ENCODE assay signal across 8 cellular contexts in the genomic region with DNA sequence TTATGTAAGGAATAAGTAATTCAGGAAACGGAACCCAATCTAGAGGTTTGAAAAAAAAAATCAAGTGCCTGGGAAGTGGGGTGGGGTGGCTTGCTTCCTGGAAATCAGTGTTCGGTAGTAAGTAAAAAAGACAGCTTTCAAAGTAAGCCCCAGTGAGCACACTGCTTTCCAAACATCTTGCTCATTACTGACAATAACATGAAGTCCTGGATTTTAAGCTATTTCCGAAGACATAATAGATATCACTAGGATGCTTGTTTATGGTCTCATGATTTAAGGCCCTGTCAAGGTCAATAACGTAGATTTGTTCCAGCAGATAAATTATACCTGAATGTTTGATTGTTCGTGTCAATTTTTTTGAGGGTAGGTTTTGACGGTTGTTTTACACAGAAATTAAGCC. TPM values are rescaled to one million over a fixed set of nuclear protein-coding genes. Genes with fewer than 3 reads are reported as not detected.
DNase-seq lines count a peak whose midpoint lies in the region; ATAC-seq and TF ChIP-seq lines count a peak whose summit lies in the region.

No MANE protein-coding gene starts in this region.

- peaks cover 0 to 28% (median 7%) of the 10 kb centered on the region in 4 donors for H3K4me1 ChIP-seq in tibial artery

- no peaks in the 10 kb centered on the region for H3K9me3 ChIP-seq in tibial artery

- peak overlapping the region; percentile 99 for H3K4me3 Mint-ChIP-seq in activated CD8-positive, alpha-beta memory T cell treated with anti-CD3 and anti-CD28 coated beads, Interleukin-2, amount 10 ng/mL, durations not matched to agents 7 days and 5 days
- peak overlapping the region; percentile 94 for H3K4me3 Mint-ChIP-seq in activated naive CD8-positive, alpha-beta T cell treated with anti-CD3 and anti-CD28 coated beads, Interleukin-2, amount 10 ng/mL, durations not matched to agents 7 days and 5 days

- H3K27ac Mint-ChIP-seq in activated CD8-positive, alpha-beta memory T cell treated with anti-CD3 and anti-CD28 coated beads, Interleukin-2, amount 10 ng/mL, durations not matched to agents 7 days and 5 days = peak overlapping the region; percentile 99
- peak overlapping the region; percentile 92 for H3K27ac Mint-ChIP-seq in activated naive CD8-positive, alpha-beta T cell treated with anti-CD3 and anti-CD28 coated beads, Interleukin-2, amount 10 ng/mL, durations not matched to agents 7 days and 5 days

- H3K36me3 Mint-ChIP-seq in activated CD8-positive, alpha-beta memory T cell treated with anti-CD3 and anti-CD28 coated beads, Interleukin-2, amount 10 ng/mL, durations not matched to agents 7 days and 5 days = peaks cover 41% of the 10 kb centered on the region
- H3K36me3 Mint-ChIP-seq in activated naive CD8-positive, alpha-beta T cell treated with anti-CD3 and anti-CD28 coated beads, Interleukin-2, amount 10 ng/mL, durations not matched to agents 7 days and 5 days = peaks cover 51% of the 10 kb centered on the region

- no peaks in the 10 kb centered on the region for H3K36me3 ChIP-seq in tibial artery

- no peak for ATAC-seq in activated CD8-positive, alpha-beta memory T cell treated with anti-CD3 and anti-CD28 coated beads, Interleukin-2, amount 10 ng/mL, durations not matched to agents 7 days and 5 days
- no peak for ATAC-seq in activated naive CD8-positive, alpha-beta T cell treated with anti-CD3 and anti-CD28 coated beads, Interleukin-2, amount 10 ng/mL, durations not matched to agents 7 days and 5 days (ENCODE audit: low read depth)
- ATAC-seq in HG02852 (IDR thresholded peaks at IDR 0.05; ENCODE audit: unreplicated experiment) (no peak), HG03196 (IDR thresholded peaks at IDR 0.05; ENCODE audit: unreplicated experiment) (no peak)

- H3K27me3 Mint-ChIP-seq in activated CD8-positive, alpha-beta memory T cell treated with anti-CD3 and anti-CD28 coated beads, Interleukin-2, amount 10 ng/mL, durations not matched to agents 7 days and 5 days = no peaks in the 10 kb centered on the region
- no peaks in the 10 kb centered on the region for H3K27me3 Mint-ChIP-seq in activated naive CD8-positive, alpha-beta T cell treated with anti-CD3 and anti-CD28 coated beads, Interleukin-2, amount 10 ng/mL, durations not matched to agents 7 days and 5 days

- H3K4me3 ChIP-seq in tibial artery = peak overlapping the region; percentile 62 to 84

- no peak for TF ChIP-seq CTCF in tibial artery (IDR thresholded peaks at IDR 0.05)

- H3K4me1 Mint-ChIP-seq in activated CD8-positive, alpha-beta memory T cell treated with anti-CD3 and anti-CD28 coated beads, Interleukin-2, amount 10 ng/mL, durations not matched to agents 7 days and 5 days = peaks cover 63% of the 10 kb centered on the region
- H3K4me1 Mint-ChIP-seq in activated naive CD8-positive, alpha-beta T cell treated with anti-CD3 and anti-CD28 coated beads, Interleukin-2, amount 10 ng/mL, durations not matched to agents 7 days and 5 days = peaks cover 56% of the 10 kb centered on the region

- no peaks in the 10 kb centered on the region for H3K27me3 ChIP-seq in tibial artery

- H3K9me3 Mint-ChIP-seq in activated CD8-positive, alpha-beta memory T cell treated with anti-CD3 and anti-CD28 coated beads, Interleukin-2, amount 10 ng/mL, durations not matched to agents 7 days and 5 days (ENCODE audit: low read depth) = peaks cover 2% of the 10 kb centered on the region
- peaks cover 5% of the 10 kb centered on the region for H3K9me3 Mint-ChIP-seq in activated naive CD8-positive, alpha-beta T cell treated with anti-CD3 and anti-CD28 coated beads, Interleukin-2, amount 10 ng/mL, durations not matched to agents 7 days and 5 days

- H3K27ac ChIP-seq in tibial artery = peak overlapping the region; percentile 82 to 83

- intact Hi-C loops in tibial artery (cut with DNase I; ENCODE audit: low total_unique reads) = no loop called here

- DNase-seq in activated CD8-positive, alpha-beta memory T cell treated with anti-CD3 and anti-CD28 coated beads, Interleukin-2, amount 10 ng/mL, durations not matched to agents 7 days and 5 days = no peak
- DNase-seq in activated CD8-positive, alpha-beta memory T cell treated with anti-CD3 and anti-CD28 coated beads for 24 hours = no peak
- no peak for DNase-seq in activated naive CD8-positive, alpha-beta T cell treated with anti-CD3 and anti-CD28 coated beads, Interleukin-2, amount 10 ng/mL, durations not matched to agents 7 days and 5 days
- peak; percentile 22 for DNase-seq in kidney glomerular epithelial cell (lab: John Stamatoyannopoulos, UW)
- no peak for DNase-seq in tibial artery
- no peak for DNase-seq in kidney tubule cell (ENCODE audit: low spot score)

- CTCF ChIA-PET in activated CD8-positive, alpha-beta memory T cell treated with anti-CD3 and anti-CD28 coated beads, Interleukin-2, amount 10 ng/mL, durations not matched to agents 7 days and 5 days (lab: Charles Lee) = interaction anchor here (1.2 to 4.0 kb wide), 7 partner anchors 20 to 109 kb away, joined by 3 to 39 read pairs (median 8); partner anchors contain the start of gene FAS

- POLR2A ChIA-PET in activated naive CD8-positive, alpha-beta T cell treated with anti-CD3 and anti-CD28 coated beads, Interleukin-2, amount 10 ng/mL, durations not matched to agents 7 days and 5 days (lab: Charles Lee) = interaction anchor here (0.8 to 1.4 kb wide), 7 partner anchors 19 to 533 kb away, joined by 3 to 4 read pairs (median 3); partner anchors contain the start of genes ANKRD22, FAS and IFIT5

RNA-seq across cellular contexts. Expression of gene STAMBPL1, which starts 1.3 kb away (rescaled TPM):
- total RNA-seq in activated CD8-positive, alpha-beta memory T cell treated with anti-CD3 and anti-CD28 coated beads, Interleukin-2, amount 10 ng/mL, durations not matched to agents 7 days and 5 days = 10 to 100 TPM; 29.2 to 53.0 TPM
- 10 to 100 TPM; 48.3 to 54.0 TPM for total RNA-seq in activated naive CD8-positive, alpha-beta T cell treated with anti-CD3 and anti-CD28 coated beads, Interleukin-2, amount 10 ng/mL, durations not matched to agents 7 days and 5 days

RNA-seq across cellular contexts. Expression of gene ANKRD22, which starts 29.7 kb away (rescaled TPM):
- under 1 TPM in 1 of 2 experiments, not detected in 1; 0.37 TPM for total RNA-seq in activated CD8-positive, alpha-beta memory T cell treated with anti-CD3 and anti-CD28 coated beads, Interleukin-2, amount 10 ng/mL, durations not matched to agents 7 days and 5 days
- total RNA-seq in activated naive CD8-positive, alpha-beta T cell treated with anti-CD3 and anti-CD28 coated beads, Interleukin-2, amount 10 ng/mL, durations not matched to agents 7 days and 5 days = not detected
